24 cellular contexts compared by ENCODE assay signal in genomic region chr12:30785630-30786029, GRCh38.
"Had no signal": no experiment of that assay in that cellular context is flagged by ENCODE, and none has a peak within 500 bp of the region (broad histone marks: within the 10 kb centered on the region; RNA-seq: fewer than 3 reads in every experiment).

No MANE protein-coding gene starts in this region.

- H3K27me3 ChIP-seq: SJSA1 had no signal

- H3K4me1 ChIP-seq: SJSA1 had no signal

- H3K4me2 ChIP-seq: KMS-11 had no signal

- H3K36me3 ChIP-seq: SJSA1 had no signal

- DNase-seq: Kasumi-1, MM.1S, NCI-H1092 treated with DMSO at 0.1 percent for 48 hours, NCI-H1436, NCI-H187, NCI-H2029, NCI-H2081 treated with DMSO at 0.1 percent for 48 hours, NCI-H2171, NCI-H226, NCI-H446, NCI-H510A, NCI-H524 treated with DMSO at 0.1 percent for 48 hours, NCI-H69, NCI-H774, Right ventricle myocardium superior, RPMI8226, SIG-M5 had no signal

- H3K27ac ChIP-seq: HL-60, KMS-11, SJSA1, SK-N-MC had no signal

- H3K9ac ChIP-seq: KMS-11 had no signal

- H3K9me3 ChIP-seq: SJSA1 had no signal

- ATAC-seq: K562 had no signal

- FAIRE-seq: HTR-8/SVneo, K562, RCC 7860 had no signal

- H3K4me3 ChIP-seq: K562, SJSA1, SK-N-MC had no signal
